1 cellular context compared by ENCODE assay signal in the genomic region with DNA sequence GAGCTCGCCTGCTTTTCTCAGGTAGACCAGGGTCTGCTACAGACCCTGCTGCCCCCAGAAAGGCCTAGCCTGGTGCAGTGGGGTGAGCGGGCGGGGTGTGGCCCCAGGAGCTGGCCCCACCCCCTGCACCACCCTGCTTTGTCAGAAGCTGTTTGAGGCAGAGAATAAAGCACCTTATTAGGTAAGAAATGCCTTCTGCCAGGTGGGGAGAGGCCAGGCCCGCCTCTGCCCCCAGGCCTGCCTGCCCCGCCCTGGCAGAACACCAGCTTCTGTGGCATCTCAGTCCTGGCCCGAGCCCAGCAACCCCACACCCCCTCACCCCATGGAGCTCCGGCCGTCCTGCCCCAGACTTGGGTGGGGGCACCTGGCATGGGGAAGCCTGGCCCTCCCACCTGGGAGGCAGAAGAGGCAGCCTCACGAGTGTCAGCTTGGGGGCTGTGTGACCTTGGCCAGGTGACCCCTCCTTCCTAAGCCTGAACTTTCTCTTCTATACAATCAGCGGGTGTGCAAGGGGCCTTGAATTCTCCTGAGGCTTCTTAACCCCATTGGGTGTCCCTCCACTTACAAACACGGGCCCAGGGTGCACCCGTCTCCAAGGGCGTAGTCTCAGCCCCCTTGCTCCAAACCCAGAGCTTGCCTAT.
TF ChIP-seq lines count a peak whose summit lies in the region.

No MANE protein-coding gene starts in this region.

TF ChIP-seq in IMR-90, 13 proteins besides CTCF, POLR2A, EP300 and RAD21:
- no peak for TF ChIP-seq MAFK (IDR thresholded peaks at IDR 0.05; ENCODE audit: low read depth, low read length)
- no peak for TF ChIP-seq MXI1 (IDR thresholded peaks at IDR 0.05; ENCODE audit: borderline replicate concordance, low read depth, low read length)
- no peak for TF ChIP-seq CHD1 (IDR thresholded peaks at IDR 0.05; ENCODE audit: low read depth, low read length)
- TF ChIP-seq NFE2L2 (IDR thresholded peaks at IDR 0.05; ENCODE audit: low read depth, low read length): no peak
- no peak for TF ChIP-seq FOS (IDR thresholded peaks at IDR 0.05; ENCODE audit: low read depth, low read length)
- no peak for TF ChIP-seq MAZ (IDR thresholded peaks at IDR 0.05; ENCODE audit: borderline replicate concordance, low read depth, low read length)
- TF ChIP-seq, protein P1, sequence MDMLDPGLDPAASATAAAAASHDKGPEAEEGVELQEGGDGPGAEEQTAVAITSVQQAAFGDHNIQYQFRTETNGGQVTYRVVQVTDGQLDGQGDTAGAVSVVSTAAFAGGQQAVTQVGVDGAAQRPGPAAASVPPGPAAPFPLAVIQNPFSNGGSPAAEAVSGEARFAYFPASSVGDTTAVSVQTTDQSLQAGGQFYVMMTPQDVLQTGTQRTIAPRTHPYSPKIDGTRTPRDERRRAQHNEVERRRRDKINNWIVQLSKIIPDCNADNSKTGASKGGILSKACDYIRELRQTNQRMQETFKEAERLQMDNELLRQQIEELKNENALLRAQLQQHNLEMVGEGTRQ (IDR thresholded peaks at IDR 0.05; ENCODE audit: low read depth, low read length): no peak
